Comparison of ENCODE assay signal across 1 cellular context in genomic region chr1:59116920-59117542, GRCh38.
TF ChIP-seq lines count a peak whose summit lies in the region.

No MANE protein-coding gene starts in this region.

TF ChIP-seq in SK-N-SH, 30 proteins besides CTCF, POLR2A, EP300 and RAD21 (continued from another document):
- TF ChIP-seq, protein P1, sequence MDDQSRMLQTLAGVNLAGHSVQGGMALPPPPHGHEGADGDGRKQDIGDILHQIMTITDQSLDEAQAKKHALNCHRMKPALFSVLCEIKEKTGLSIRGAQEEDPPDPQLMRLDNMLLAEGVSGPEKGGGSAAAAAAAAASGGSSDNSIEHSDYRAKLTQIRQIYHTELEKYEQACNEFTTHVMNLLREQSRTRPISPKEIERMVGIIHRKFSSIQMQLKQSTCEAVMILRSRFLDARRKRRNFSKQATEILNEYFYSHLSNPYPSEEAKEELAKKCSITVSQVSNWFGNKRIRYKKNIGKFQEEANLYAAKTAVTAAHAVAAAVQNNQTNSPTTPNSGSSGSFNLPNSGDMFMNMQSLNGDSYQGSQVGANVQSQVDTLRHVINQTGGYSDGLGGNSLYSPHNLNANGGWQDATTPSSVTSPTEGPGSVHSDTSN (IDR thresholded peaks at IDR 0.05): peak; percentile 91
- TF ChIP-seq NFIC (IDR thresholded peaks at IDR 0.05; ENCODE audit: borderline replicate concordance): peak; percentile 65; the same call in 1 of the 2 replicates
- peak; percentile 70 for TF ChIP-seq JUND (IDR thresholded peaks at IDR 0.05)
- no peak for TF ChIP-seq SMC3 (IDR thresholded peaks at IDR 0.05; ENCODE audit: low read depth, low read length)
- 0 out of 2 replicates have a peak, but pooled peaks have one; percentile 50 for TF ChIP-seq MAX (IDR thresholded peaks at IDR 0.05; ENCODE audit: low read depth)
- peak; percentile 85; the same call in 1 of the 2 replicates for TF ChIP-seq FOSL2 (IDR thresholded peaks at IDR 0.05; ENCODE audit: borderline replicate concordance, low read depth)
